Comparison of ENCODE assay signal across 10 cellular contexts in genomic region chr1:206066479-206067171, GRCh38. TPM values are rescaled to one million over a fixed set of nuclear protein-coding genes. Genes with fewer than 3 reads are reported as not detected.
DNase-seq lines count a peak whose midpoint lies in the region; ATAC-seq and TF ChIP-seq lines count a peak whose summit lies in the region.
"Had no signal": no experiment of that assay in that cellular context is flagged by ENCODE, and none has a peak within 500 bp of the region (broad histone marks: within the 10 kb centered on the region; RNA-seq: fewer than 3 reads in every experiment).

No MANE protein-coding gene starts in this region.

- H3K36me3 ChIP-seq in ascending aorta: no peaks in the 10 kb centered on the region

- no peak for DNase-seq in CD14-positive monocyte (ENCODE audit: low spot score)
- DNase-seq in T-helper 17 cell: no peak
- DNase-seq in endothelial cell (ENCODE audit: low spot score): no peak
- DNase-seq in DMS153 (lab: John Stamatoyannopoulos, UW): no peak
- DNase-seq in D341Med (ENCODE audit: low spot score): no peak
- DNase-seq in ascending aorta (ENCODE audit: low spot score in 2 of 2): no peak
- DNase-seq: left cardiac atrium; stimulated activated CD4-positive, alpha-beta T cell treated with anti-CD3 and anti-CD28 coated beads, Interleukin-4, amount 100 ng/mL, for 24 hours had no signal

- no peak overlapping the region for H3K27ac ChIP-seq in ascending aorta

- H3K9me3 Mint-ChIP-seq in CD14-positive monocyte (peaks cover 0 to 4% (median 0%) of the 10 kb centered on the region in 7 donors), endothelial cell (ENCODE audit: unreplicated experiment) (peaks cover 8% of the 10 kb centered on the region)

- peaks cover 0 to 2% (median 0%) of the 10 kb centered on the region in 3 donors for H3K27me3 Mint-ChIP-seq in CD14-positive monocyte (ENCODE audit: low read depth in 3 of 3)
- H3K27me3 Mint-ChIP-seq in T-helper 17 cell: peaks cover 8% of the 10 kb centered on the region
- H3K27me3 Mint-ChIP-seq in endothelial cell (ENCODE audit: unreplicated experiment): peaks cover 6% of the 10 kb centered on the region

- no peaks in the 10 kb centered on the region for H3K4me1 ChIP-seq in ascending aorta

- H3K4me3 Mint-ChIP-seq in CD14-positive monocyte: no peak overlapping the region
- no peak overlapping the region for H3K4me3 Mint-ChIP-seq in T-helper 17 cell
- no peak overlapping the region for H3K4me3 Mint-ChIP-seq in endothelial cell (ENCODE audit: unreplicated experiment)

- H3K36me3 Mint-ChIP-seq in CD14-positive monocyte (no peaks in the 10 kb centered on the region), T-helper 17 cell (ENCODE audit: low read depth) (no peaks in the 10 kb centered on the region), endothelial cell (ENCODE audit: low read depth, unreplicated experiment) (peaks cover 5% of the 10 kb centered on the region)

- TF ChIP-seq CTCF in CD14-positive monocyte (IDR thresholded peaks at IDR 0.05) (no peak), endothelial cell (IDR thresholded peaks at IDR 0.05; ENCODE audit: unreplicated experiment) (no peak), ascending aorta (IDR thresholded peaks at IDR 0.05) (no peak)

- peak overlapping the region in 6 of 7 donors; percentile 33 to 87 (median 72) for H3K27ac Mint-ChIP-seq in CD14-positive monocyte
- H3K27ac Mint-ChIP-seq in T-helper 17 cell: peak overlapping the region; percentile 43
- H3K27ac Mint-ChIP-seq in endothelial cell (ENCODE audit: unreplicated experiment): no peak overlapping the region

- H3K4me1 Mint-ChIP-seq in CD14-positive monocyte: peaks cover 39% of the 10 kb centered on the region
- H3K4me1 Mint-ChIP-seq in T-helper 17 cell: peaks cover 16% of the 10 kb centered on the region
- peaks cover 6% of the 10 kb centered on the region for H3K4me1 Mint-ChIP-seq in endothelial cell (ENCODE audit: unreplicated experiment)

- peak; percentile 77 for ATAC-seq in GM19023 (IDR thresholded peaks at IDR 0.05; ENCODE audit: unreplicated experiment)
- peak; percentile 89 for ATAC-seq in HG02973 (IDR thresholded peaks at IDR 0.05; ENCODE audit: unreplicated experiment)
- peak; percentile 57 for ATAC-seq in T-helper 17 cell

- intact Hi-C loops in CD14-positive monocyte (cut with micrococcal nuclease) (no loop called here), ascending aorta (cut with DNase I) (no loop called here)

- no peak overlapping the region for H3K4me3 ChIP-seq in ascending aorta

- H3K27me3 ChIP-seq in ascending aorta: no peaks in the 10 kb centered on the region

- no peaks in the 10 kb centered on the region for H3K9me3 ChIP-seq in T-helper 17 cell (ENCODE audit: control insufficient read depth, low read length, poor library complexity, severe bottlenecking)
- no peaks in the 10 kb centered on the region for H3K9me3 ChIP-seq in ascending aorta

RNA-seq across cellular contexts. Expression of gene RHEX, which starts 13.7 kb away (rescaled TPM):
- not detected for polyA plus RNA-seq in CD14-positive monocyte
- total RNA-seq in T-helper 17 cell: under 1 TPM in 1 of 2 donors, not detected in 1; 0.50 TPM
- not detected for total RNA-seq in endothelial cell (ENCODE audit: unreplicated experiment)
- 0.53 TPM for total RNA-seq in ascending aorta

RNA-seq across cellular contexts. Expression of gene CTSE, which starts 42.9 kb away (rescaled TPM):
- not detected for polyA plus RNA-seq in CD14-positive monocyte
- total RNA-seq in T-helper 17 cell (not detected), endothelial cell (ENCODE audit: unreplicated experiment) (not detected), ascending aorta (not detected)
- total RNA-seq: left cardiac atrium had no signal

RNA-seq across cellular contexts. Expression of gene AVPR1B, which starts 50.6 kb away (rescaled TPM):
- polyA plus RNA-seq in CD14-positive monocyte: not detected
- total RNA-seq in T-helper 17 cell: not detected
- total RNA-seq in endothelial cell (ENCODE audit: unreplicated experiment): not detected
- total RNA-seq in ascending aorta: not detected
- total RNA-seq: left cardiac atrium had no signal
